Comparison of ENCODE assay signal across 9 cellular contexts in the genomic region with DNA sequence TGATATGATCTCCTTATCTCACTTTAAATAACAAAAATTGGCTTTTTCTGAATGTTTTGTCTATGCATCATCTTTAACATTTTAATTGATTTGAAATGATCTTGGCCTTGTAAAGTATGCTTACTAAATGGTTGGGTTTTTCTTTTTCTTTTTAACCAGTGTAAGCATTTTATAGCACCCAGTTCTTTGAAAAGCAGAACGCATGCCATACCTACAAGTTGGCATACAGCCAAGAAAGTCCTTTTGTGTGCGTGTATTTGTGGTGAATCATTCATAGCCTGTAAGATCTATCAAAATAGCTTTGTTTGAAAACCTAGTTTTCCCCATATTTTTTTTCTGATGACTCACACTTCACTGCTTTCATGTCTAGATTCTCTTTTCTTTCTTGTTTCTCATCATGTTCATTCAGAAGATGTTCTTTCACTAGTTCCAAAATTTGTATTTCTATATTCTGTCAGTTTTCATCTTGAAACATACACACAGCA. TPM values are rescaled to one million over a fixed set of nuclear protein-coding genes. Genes with fewer than 3 reads are reported as not detected.
DNase-seq lines count a peak whose midpoint lies in the region; ATAC-seq and TF ChIP-seq lines count a peak whose summit lies in the region.
"Had no signal": no experiment of that assay in that cellular context is flagged by ENCODE, and none has a peak within 500 bp of the region (broad histone marks: within the 10 kb centered on the region; RNA-seq: fewer than 3 reads in every experiment).

No MANE protein-coding gene starts in this region.

- ATAC-seq in HG03039 (IDR thresholded peaks at IDR 0.05; ENCODE audit: unreplicated experiment) (no peak), GM18858 (IDR thresholded peaks at IDR 0.05; ENCODE audit: unreplicated experiment) (no peak)

- intact Hi-C loops in tibial artery (cut with DNase I; ENCODE audit: low total_unique reads), result loop anchor here (10.0 kb wide), 1 partner anchor 202 kb away; the partner anchor contains the start of gene FANCL

- no peaks in the 10 kb centered on the region for H3K36me3 ChIP-seq in tibial artery
- H3K36me3 ChIP-seq: upper lobe of left lung had no signal

- DNase-seq in DMS53 treated with DMSO at 0.1 percent for 48 hours (lab: John Stamatoyannopoulos, UW; ENCODE audit: unreplicated experiment) (peak; percentile 93), SW 1271 (lab: John Stamatoyannopoulos, UW) (peak; percentile 19 to 83), hepatic stellate cell (ENCODE audit: low spot score) (peak; percentile 22), tibial artery (no peak), NCI-H187 (lab: John Stamatoyannopoulos, UW) (no peak)
- DNase-seq in Jurkat, Clone E6-1 (ENCODE audit: low read depth, low spot score), result peak; percentile 14
- DNase-seq: upper lobe of left lung had no signal

- no peak overlapping the region for H3K4me3 ChIP-seq in Jurkat, Clone E6-1 (ENCODE audit: low read length)
- no peak overlapping the region for H3K4me3 ChIP-seq in tibial artery
- H3K4me3 ChIP-seq: upper lobe of left lung had no signal

- H3K4me1 ChIP-seq in tibial artery, result peaks cover 0 to 16% (median 9%) of the 10 kb centered on the region in 4 donors

- H3K9me3 ChIP-seq in tibial artery, result no peaks in the 10 kb centered on the region
- H3K9me3 ChIP-seq: upper lobe of left lung had no signal

- H3K27me3 ChIP-seq in tibial artery, result no peaks in the 10 kb centered on the region
- H3K27me3 ChIP-seq: upper lobe of left lung had no signal

- TF ChIP-seq CTCF in tibial artery (IDR thresholded peaks at IDR 0.05), result no peak

- H3K27ac ChIP-seq in tibial artery, result no peak overlapping the region
- H3K27ac ChIP-seq: upper lobe of left lung had no signal

RNA-seq across cellular contexts. Expression of gene VRK2, which starts 4.1 kb away (rescaled TPM):
- 9.1 TPM for polyA plus RNA-seq in Jurkat, Clone E6-1 (2012; ENCODE audit: insufficient read depth, insufficient read length)

Comparison
In these comparisons a context has a peak if more than half of its experiments do, and no peak if none do; other contexts are left out.
1. DNase-seq: peak in DMS53 treated with DMSO at 0.1 percent for 48 hours (single experiment), Jurkat, Clone E6-1 (single experiment), SW 1271 (2 of 2) and hepatic stellate cell (single experiment); none in tibial artery (0 of 2) and NCI-H187 (0 of 2).